In genomic region chr15:64161688-64162477, GRCh38 we compare ENCODE assay signal across 8 cellular contexts. TPM values are rescaled to one million over a fixed set of nuclear protein-coding genes. Genes with fewer than 3 reads are reported as not detected.
DNase-seq lines count a peak whose midpoint lies in the region; ATAC-seq and TF ChIP-seq lines count a peak whose summit lies in the region.

No MANE protein-coding gene starts in this region.

- peaks cover 59% of the 10 kb centered on the region for H3K36me3 Mint-ChIP-seq in dendritic cell treated with granulocyte-macrophage colony-stimulating factor and Interleukin-4, amounts not matched to agents 40 ng/mL and 50 ng/mL, for 4 days (ENCODE audit: low read depth)
- H3K36me3 Mint-ChIP-seq in naive thymus-derived CD8-positive, alpha-beta T cell, result peaks cover 6 to 40% (median 9%) of the 10 kb centered on the region in 3 donors

- peaks cover 56% of the 10 kb centered on the region for H3K4me1 Mint-ChIP-seq in dendritic cell treated with granulocyte-macrophage colony-stimulating factor and Interleukin-4, amounts not matched to agents 40 ng/mL and 50 ng/mL, for 4 days (ENCODE audit: low read depth)
- H3K4me1 Mint-ChIP-seq in naive thymus-derived CD8-positive, alpha-beta T cell, result peaks cover 23 to 54% (median 46%) of the 10 kb centered on the region in 4 donors

- H3K9me3 ChIP-seq in BLaER1 (no peaks in the 10 kb centered on the region), Loucy (ENCODE audit: insufficient read depth, low read depth, low read length) (no peaks in the 10 kb centered on the region)

- H3K27me3 ChIP-seq in BLaER1 (no peaks in the 10 kb centered on the region), Loucy (ENCODE audit: insufficient read depth, low read length, poor library complexity, severe bottlenecking) (no peaks in the 10 kb centered on the region)

- H3K36me3 ChIP-seq in BLaER1, result peaks cover 46% of the 10 kb centered on the region
- peaks cover 34% of the 10 kb centered on the region; the same call in 1 of the 2 replicates for H3K36me3 ChIP-seq in Loucy (ENCODE audit: insufficient read depth, low read length)

- POLR2A ChIA-PET in naive thymus-derived CD8-positive, alpha-beta T cell (lab: Charles Lee), result interaction anchor here (0.9 to 3.8 kb wide), 10 partner anchors 8 to 732 kb away, joined by 3 to 38 read pairs (median 11); partner anchors contain the start of genes CIAO2A, SNX1, SNX22 and TRIP4

- peak overlapping the region; percentile 93 for H3K9ac ChIP-seq in BLaER1
- H3K9ac ChIP-seq in Loucy (ENCODE audit: low read depth, low read length, poor library complexity, severe bottlenecking), result peak overlapping the region; percentile 97

- no peak overlapping the region for H2AFZ ChIP-seq in Loucy (ENCODE audit: low read length)

- no peaks in the 10 kb centered on the region for H3K9me3 Mint-ChIP-seq in dendritic cell treated with granulocyte-macrophage colony-stimulating factor and Interleukin-4, amounts not matched to agents 40 ng/mL and 50 ng/mL, for 4 days
- H3K9me3 Mint-ChIP-seq in naive thymus-derived CD8-positive, alpha-beta T cell, result no peaks in the 10 kb centered on the region

- H3K79me2 ChIP-seq in Loucy (ENCODE audit: insufficient read depth, low read length), result peaks cover 49% of the 10 kb centered on the region

- H3K4me1 ChIP-seq in BLaER1 (peaks cover 65% of the 10 kb centered on the region), Loucy (ENCODE audit: insufficient read depth, low read length, poor library complexity, severe bottlenecking) (peaks cover 30% of the 10 kb centered on the region)

- H3K27me3 Mint-ChIP-seq in dendritic cell treated with granulocyte-macrophage colony-stimulating factor and Interleukin-4, amounts not matched to agents 40 ng/mL and 50 ng/mL, for 4 days, result no peaks in the 10 kb centered on the region
- no peaks in the 10 kb centered on the region for H3K27me3 Mint-ChIP-seq in naive thymus-derived CD8-positive, alpha-beta T cell

- ATAC-seq in naive thymus-derived CD8-positive, alpha-beta T cell, result no peak
- no peak for ATAC-seq in GM21723 (IDR thresholded peaks at IDR 0.05; ENCODE audit: unreplicated experiment)

- H3K4me2 ChIP-seq in BLaER1 (peak overlapping the region; percentile 98), Loucy (ENCODE audit: low read depth, low read length, poor library complexity, severe bottlenecking) (peak overlapping the region; percentile 88)

- TF ChIP-seq CTCF in Loucy (conservative IDR thresholded peaks at IDR 0.05; ENCODE audit: low read length), result no peak

- intact Hi-C loops in dendritic cell treated with granulocyte-macrophage colony-stimulating factor and Interleukin-4, amounts not matched to agents 40 ng/mL and 50 ng/mL, for 4 days (cut with micrococcal nuclease), result loop anchor here (5.0 kb wide), 1 partner anchor 225 kb away; the partner anchor contains the start of gene TRIP4

- H3K4me3 Mint-ChIP-seq in dendritic cell treated with granulocyte-macrophage colony-stimulating factor and Interleukin-4, amounts not matched to agents 40 ng/mL and 50 ng/mL, for 4 days, result peak overlapping the region; percentile 94
- H3K4me3 Mint-ChIP-seq in naive thymus-derived CD8-positive, alpha-beta T cell, result peak overlapping the region; percentile 83 to 98 (median 86)

- DNase-seq in naive thymus-derived CD8-positive, alpha-beta T cell, result no peak
- DNase-seq in NCI-H146 (lab: John Stamatoyannopoulos, UW), result no peak
- no peak for DNase-seq in DMS153 treated with DMSO at 0.1 percent for 48 hours (lab: John Stamatoyannopoulos, UW; ENCODE audit: unreplicated experiment)
- no peak for DNase-seq in activated CD4-positive, alpha-beta T cell treated with anti-CD3 and anti-CD28 coated beads for 4 hours

- H4K20me1 ChIP-seq in BLaER1 (peaks cover 53% of the 10 kb centered on the region), Loucy (ENCODE audit: insufficient read depth, low read length, poor library complexity, severe bottlenecking) (peaks cover 44% of the 10 kb centered on the region)

- H3K4me3 ChIP-seq in BLaER1 (peak overlapping the region; percentile 85), Loucy (ENCODE audit: low read length, poor library complexity, severe bottlenecking) (peak overlapping the region; percentile 95)

- H3K9me2 ChIP-seq in Loucy (replicated peaks; ENCODE audit: low read depth, low read length), result no peaks in the 10 kb centered on the region

- H3K27ac Mint-ChIP-seq in dendritic cell treated with granulocyte-macrophage colony-stimulating factor and Interleukin-4, amounts not matched to agents 40 ng/mL and 50 ng/mL, for 4 days, result peak overlapping the region; percentile 97
- peak overlapping the region; percentile 78 to 99 (median 92) for H3K27ac Mint-ChIP-seq in naive thymus-derived CD8-positive, alpha-beta T cell

- H3F3A ChIP-seq in Loucy (ENCODE audit: low read depth), result no peaks in the 10 kb centered on the region; the same call in 1 of the 2 replicates

- H3K27ac ChIP-seq in BLaER1, result peak overlapping the region; percentile 90

RNA-seq across cellular contexts. Expression of gene PPIB, which starts 0.9 kb away (rescaled TPM):
- total RNA-seq in naive thymus-derived CD8-positive, alpha-beta T cell, result 100 to 1,000 TPM; 154 to 155 TPM
- polyA plus RNA-seq in naive thymus-derived CD8-positive, alpha-beta T cell, result 100 to 1,000 TPM; 431 to 581 (median 521) TPM

RNA-seq across cellular contexts. Expression of gene SNX22, which starts 10.4 kb away (rescaled TPM):
- total RNA-seq in naive thymus-derived CD8-positive, alpha-beta T cell, result 1 to 10 TPM; 4.3 to 4.4 TPM
- polyA plus RNA-seq in naive thymus-derived CD8-positive, alpha-beta T cell, result under 1 TPM; 0.64 to 0.99 (median 0.76) TPM
